In the genomic region with DNA sequence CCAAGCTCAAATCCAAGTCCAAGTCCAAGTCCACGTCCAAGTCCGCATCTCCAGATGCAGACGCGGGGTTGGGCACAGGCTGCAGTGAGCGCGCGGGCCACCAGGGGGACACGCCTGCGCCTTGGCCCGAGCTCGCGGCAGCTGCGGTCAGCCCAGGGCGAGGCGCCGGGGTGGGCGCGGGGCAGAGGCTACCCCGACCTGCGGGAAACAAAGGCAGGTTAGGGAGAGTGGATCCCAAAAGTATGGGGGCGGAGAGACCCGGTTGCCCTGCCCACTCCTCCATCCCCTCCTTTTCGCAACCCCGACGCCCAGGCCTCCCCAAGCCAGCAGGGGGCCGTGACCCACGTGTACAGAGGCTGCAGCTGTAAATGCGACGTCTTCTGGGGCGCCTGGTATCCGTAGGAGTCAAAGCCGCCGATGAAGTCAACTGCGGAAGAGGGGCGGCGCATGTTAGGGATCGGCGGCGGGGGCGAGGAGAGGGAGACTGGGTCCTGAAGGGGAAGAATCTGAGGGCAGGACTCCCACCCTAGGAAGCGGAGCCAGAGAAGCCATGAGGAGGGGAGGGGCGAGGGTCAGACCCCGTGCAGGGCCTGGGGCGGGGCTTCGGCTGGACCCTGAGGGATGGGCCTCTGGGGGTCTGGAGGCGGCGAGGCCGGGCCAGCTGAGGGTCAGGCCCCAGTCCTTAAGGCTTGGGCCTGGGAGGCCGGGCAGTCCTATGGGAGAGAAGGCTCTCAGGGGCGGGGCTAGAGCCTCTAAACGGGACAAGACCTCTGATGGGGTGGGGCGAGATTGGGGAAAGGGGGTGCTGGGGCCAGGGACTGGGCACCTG, we compare ENCODE assay signal across 8 cellular contexts. TPM values are rescaled to one million over a fixed set of nuclear protein-coding genes. Genes with fewer than 3 reads are reported as not detected.
A peak's percentile ranks its signal among the peaks of the same experiment; 100 is the strongest.
DNase-seq lines count a peak whose midpoint lies in the region; ATAC-seq and TF ChIP-seq lines count a peak whose summit lies in the region.

No MANE protein-coding gene starts in this region.

- H3K9me3 Mint-ChIP-seq in activated B cell treated with CpG ODN at 0.5 μM for 24 hours (no peaks in the 10 kb centered on the region), memory B cell (peaks cover 2% of the 10 kb centered on the region)
- no peaks in the 10 kb centered on the region for H3K9me3 Mint-ChIP-seq in stimulated activated memory B cell treated with anti-CD40 and anti-IgM and Interleukin-4, amounts not matched to agents 10 μg/mL and 1 μg/mL and 100 μg/mL, for 72 hours

- CTCF ChIA-PET in activated B cell treated with CpG ODN at 0.5 μM for 24 hours (lab: Charles Lee), result interaction anchor here (0.7 to 6.3 kb wide), 6 partner anchors 10 to 608 kb away, joined by 3 to 48 read pairs (median 4); no protein-coding TSS in a partner anchor

- intact Hi-C loops in activated B cell treated with CpG ODN at 0.5 μM for 24 hours (cut with micrococcal nuclease), result no loop called here

- ATAC-seq in activated B cell treated with CpG ODN at 0.5 μM for 24 hours (ENCODE audit: low read depth), result peak; percentile 71
- ATAC-seq in memory B cell (ENCODE audit: low read depth), result peak; percentile 67
- peak; percentile 64 for ATAC-seq in stimulated activated memory B cell treated with anti-CD40 and anti-IgM and Interleukin-4, amounts not matched to agents 10 μg/mL and 1 μg/mL and 100 μg/mL, for 72 hours
- no peak for ATAC-seq in HG02678 (IDR thresholded peaks at IDR 0.05; ENCODE audit: unreplicated experiment)

- H3K4me3 ChIP-seq in DOHH2 (ENCODE audit: low read length), result peak overlapping the region; percentile 61
- no peak overlapping the region for H3K4me3 ChIP-seq in endocrine pancreas (ENCODE audit: control insufficient read depth, insufficient read depth, low read length)

- H3K4me1 Mint-ChIP-seq in activated B cell treated with CpG ODN at 0.5 μM for 24 hours (peaks cover 5% of the 10 kb centered on the region), memory B cell (peaks cover 6% of the 10 kb centered on the region)
- peaks cover 17% of the 10 kb centered on the region for H3K4me1 Mint-ChIP-seq in stimulated activated memory B cell treated with anti-CD40 and anti-IgM and Interleukin-4, amounts not matched to agents 10 μg/mL and 1 μg/mL and 100 μg/mL, for 72 hours

- H3K27me3 Mint-ChIP-seq in activated B cell treated with CpG ODN at 0.5 μM for 24 hours (peaks cover 40% of the 10 kb centered on the region), memory B cell (peaks cover 21% of the 10 kb centered on the region)
- peaks cover 72% of the 10 kb centered on the region for H3K27me3 Mint-ChIP-seq in stimulated activated memory B cell treated with anti-CD40 and anti-IgM and Interleukin-4, amounts not matched to agents 10 μg/mL and 1 μg/mL and 100 μg/mL, for 72 hours

- no peaks in the 10 kb centered on the region for H3K9me3 ChIP-seq in DOHH2 (ENCODE audit: control insufficient read depth, insufficient read depth, low read length)
- H3K9me3 ChIP-seq in endocrine pancreas (ENCODE audit: control insufficient read depth, low read length), result no peaks in the 10 kb centered on the region

- no peaks in the 10 kb centered on the region for H3K79me2 ChIP-seq in DOHH2 (ENCODE audit: control insufficient read depth, low read length)

- no peak overlapping the region for H3K27ac ChIP-seq in DOHH2 (ENCODE audit: low read depth, low read length)

- H4K20me1 ChIP-seq in DOHH2 (ENCODE audit: control insufficient read depth, insufficient read depth, low read depth, low read length), result no peaks in the 10 kb centered on the region

- peak overlapping the region; percentile 74 for H3K4me2 ChIP-seq in DOHH2 (ENCODE audit: low read length)

- H3K4me3 Mint-ChIP-seq in activated B cell treated with CpG ODN at 0.5 μM for 24 hours (peak overlapping the region; percentile 46), memory B cell (peak overlapping the region; percentile 51)
- peak overlapping the region; percentile 64 for H3K4me3 Mint-ChIP-seq in stimulated activated memory B cell treated with anti-CD40 and anti-IgM and Interleukin-4, amounts not matched to agents 10 μg/mL and 1 μg/mL and 100 μg/mL, for 72 hours

- H3K4me1 ChIP-seq in DOHH2 (ENCODE audit: control insufficient read depth, low read length) (peaks cover 20% of the 10 kb centered on the region), endocrine pancreas (ENCODE audit: control insufficient read depth, insufficient read depth, low read length) (no peaks in the 10 kb centered on the region)

- H3K36me3 Mint-ChIP-seq in activated B cell treated with CpG ODN at 0.5 μM for 24 hours (ENCODE audit: low read depth) (no peaks in the 10 kb centered on the region), memory B cell (no peaks in the 10 kb centered on the region)
- no peaks in the 10 kb centered on the region for H3K36me3 Mint-ChIP-seq in stimulated activated memory B cell treated with anti-CD40 and anti-IgM and Interleukin-4, amounts not matched to agents 10 μg/mL and 1 μg/mL and 100 μg/mL, for 72 hours

- H3K36me3 ChIP-seq in DOHH2 (ENCODE audit: control insufficient read depth, low read length) (no peaks in the 10 kb centered on the region), endocrine pancreas (ENCODE audit: control insufficient read depth, insufficient read depth, low read length) (no peaks in the 10 kb centered on the region)

- H3F3A ChIP-seq in DOHH2 (ENCODE audit: control insufficient read depth, insufficient read depth), result peaks cover 2% of the 10 kb centered on the region; the same call in 1 of the 2 replicates

- peak overlapping the region; percentile 48 for H3K9ac ChIP-seq in endocrine pancreas (ENCODE audit: control insufficient read depth, insufficient read depth, low read length)

- DNase-seq in activated B cell treated with CpG ODN at 0.5 μM for 24 hours (peak; percentile 53), memory B cell (ENCODE audit: low spot score in 2 of 2) (peak; percentile 31 to 35), KG1 (lab: John Stamatoyannopoulos, UW) (no peak)

- no peaks in the 10 kb centered on the region for H3K9me2 ChIP-seq in DOHH2 (replicated peaks; ENCODE audit: control insufficient read depth, low read length)

- peak; percentile 99 for TF ChIP-seq CTCF in DOHH2 (IDR thresholded peaks at IDR 0.05; ENCODE audit: low read depth, low read length, poor library complexity, severe bottlenecking)
- peak; percentile 34; the same call in 1 of the 2 replicates for TF ChIP-seq CTCF in LNCAP (IDR thresholded peaks at IDR 0.05)
- no peak for TF ChIP-seq CTCF in activated B cell treated with CpG ODN at 0.5 μM for 24 hours (IDR thresholded peaks at IDR 0.05)

- no peak overlapping the region for H3K27ac Mint-ChIP-seq in activated B cell treated with CpG ODN at 0.5 μM for 24 hours
- H3K27ac Mint-ChIP-seq in memory B cell, result no peak overlapping the region
- no peak overlapping the region for H3K27ac Mint-ChIP-seq in stimulated activated memory B cell treated with anti-CD40 and anti-IgM and Interleukin-4, amounts not matched to agents 10 μg/mL and 1 μg/mL and 100 μg/mL, for 72 hours

- peaks cover 21% of the 10 kb centered on the region for H3K27me3 ChIP-seq in DOHH2 (ENCODE audit: control insufficient read depth, low read length)
- no peaks in the 10 kb centered on the region for H3K27me3 ChIP-seq in endocrine pancreas (ENCODE audit: control insufficient read depth, insufficient read depth, low read length)

- POLR2A ChIA-PET in activated B cell treated with CpG ODN at 0.5 μM for 24 hours (lab: Charles Lee), result interaction anchor here (0.6 kb wide), 1 partner anchor 563 kb away, joined by 6 read pairs; no protein-coding TSS in a partner anchor

RNA-seq across cellular contexts. Expression of a gene that starts 58.0 kb away (rescaled TPM):
- not detected in 2 replicates for total RNA-seq in activated B cell treated with CpG ODN at 0.5 μM for 24 hours
